In genomic region chr4:128009428-128009827, GRCh38 we compare ENCODE assay signal across 1 cellular context.
A peak's percentile ranks its signal among the peaks of the same experiment; 100 is the strongest.
TF ChIP-seq lines count a peak whose summit lies in the region.

No MANE protein-coding gene starts in this region.

TF ChIP-seq in GM12878, 131 proteins besides CTCF, POLR2A, EP300 and RAD21 (continued from another document):
- TF ChIP-seq MTA2 (IDR thresholded peaks at IDR 0.05; ENCODE audit: low read depth) (peak; percentile 41; the same call in 1 of the 2 replicates), MLLT1 (IDR thresholded peaks at IDR 0.05) (no peak), ATF7 (IDR thresholded peaks at IDR 0.05; ENCODE audit: low read depth) (peak; percentile 99)
TF ChIP-seq in GM12878: peak in this region for 6.
